8 cellular contexts compared by ENCODE assay signal in the genomic region with DNA sequence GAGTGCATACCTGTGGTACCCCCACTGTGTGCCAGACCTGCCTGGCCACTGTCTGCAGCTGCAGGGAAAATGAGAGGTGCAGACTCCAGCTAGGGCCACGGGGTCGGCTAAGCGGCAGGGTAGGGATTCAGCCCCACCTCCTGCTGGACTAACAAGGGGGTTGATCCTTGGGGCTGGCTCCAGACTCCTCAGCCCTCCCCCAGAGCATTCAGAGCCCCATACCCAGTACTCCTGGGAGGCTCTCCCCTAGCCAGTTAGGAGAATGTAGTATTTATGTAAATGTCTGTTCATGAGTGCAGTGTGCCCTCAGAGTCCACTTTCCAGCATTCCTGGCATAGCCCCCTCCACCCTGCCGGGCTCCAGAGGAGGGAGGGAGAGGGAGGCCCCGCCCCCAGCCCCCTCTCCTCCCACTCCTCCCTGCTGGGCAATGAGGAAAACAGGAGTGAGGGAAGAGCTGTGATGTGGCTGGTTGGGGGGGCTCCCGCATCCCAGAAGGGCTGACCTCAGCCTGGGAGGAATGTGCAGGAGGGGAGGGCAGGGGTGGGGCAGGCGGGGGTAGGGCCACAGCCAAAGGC. TPM values are rescaled to one million over a fixed set of nuclear protein-coding genes. Genes with fewer than 3 reads are reported as not detected.
DNase-seq lines count a peak whose midpoint lies in the region; ATAC-seq and TF ChIP-seq lines count a peak whose summit lies in the region.

No MANE protein-coding gene starts in this region.

- TF ChIP-seq POLR2A in adrenal gland (IDR thresholded peaks at IDR 0.05) (peak in 1 of 2 donors; percentile 46), heart left ventricle (IDR thresholded peaks at IDR 0.05) (no peak), prostate gland (IDR thresholded peaks at IDR 0.05) (no peak)

- no peaks in the 10 kb centered on the region for H3K79me2 ChIP-seq in GM23338 (replicated peaks; ENCODE audit: insufficient read depth)

- H3K4me1 Mint-ChIP-seq in GM23338: peaks cover 58% of the 10 kb centered on the region
- peaks cover 7% of the 10 kb centered on the region for H3K4me1 Mint-ChIP-seq in activated CD4-positive, alpha-beta memory T cell treated with anti-CD3 and anti-CD28 coated beads, Interleukin-2, amount 10 ng/mL, durations not matched to agents 7 days and 5 days

- H3K9me3 Mint-ChIP-seq in GM23338: no peaks in the 10 kb centered on the region
- H3K9me3 Mint-ChIP-seq in activated CD4-positive, alpha-beta memory T cell treated with anti-CD3 and anti-CD28 coated beads, Interleukin-2, amount 10 ng/mL, durations not matched to agents 7 days and 5 days: no peaks in the 10 kb centered on the region

- TF ChIP-seq CTCF in GM23338 (conservative IDR thresholded peaks at IDR 0.05; ENCODE audit: low read depth in 2 of 2) (no peak), adrenal gland (IDR thresholded peaks at IDR 0.05) (no peak), heart left ventricle (IDR thresholded peaks at IDR 0.05) (no peak), prostate gland (IDR thresholded peaks at IDR 0.05) (no peak)

- H3K4me2 ChIP-seq in GM23338: peak overlapping the region; percentile 16

- H3K27me3 ChIP-seq in GM23338 (ENCODE audit: insufficient read depth) (no peaks in the 10 kb centered on the region), adrenal gland (no peaks in the 10 kb centered on the region), heart left ventricle (peaks cover 0 to 12% (median 0%) of the 10 kb centered on the region in 9 donors), prostate gland (replicated peaks; ENCODE audit: insufficient read depth) (no peaks in the 10 kb centered on the region)

- H3K36me3 Mint-ChIP-seq in GM23338 (ENCODE audit: low read depth): peaks cover 3% of the 10 kb centered on the region; the same call in 1 of the 3 replicates
- peaks cover 4% of the 10 kb centered on the region for H3K36me3 Mint-ChIP-seq in activated CD4-positive, alpha-beta memory T cell treated with anti-CD3 and anti-CD28 coated beads, Interleukin-2, amount 10 ng/mL, durations not matched to agents 7 days and 5 days (ENCODE audit: low read depth)

- H3K27me3 Mint-ChIP-seq in GM23338 (ENCODE audit: insufficient read depth, low read depth, poor library complexity): peaks cover 25% of the 10 kb centered on the region
- H3K27me3 Mint-ChIP-seq in activated CD4-positive, alpha-beta memory T cell treated with anti-CD3 and anti-CD28 coated beads, Interleukin-2, amount 10 ng/mL, durations not matched to agents 7 days and 5 days: peaks cover 21% of the 10 kb centered on the region

- H3K4me1 ChIP-seq in GM23338 (ENCODE audit: insufficient read depth): peaks cover 59% of the 10 kb centered on the region
- H3K4me1 ChIP-seq in adrenal gland (replicated peaks in 1 of 2): peaks cover 55 to 65% of the 10 kb centered on the region in 2 donors
- peaks cover 0 to 80% (median 58%) of the 10 kb centered on the region in 12 donors for H3K4me1 ChIP-seq in heart left ventricle
- H3K4me1 ChIP-seq in prostate gland (replicated peaks): peaks cover 28% of the 10 kb centered on the region

- H4K20me1 ChIP-seq in GM23338 (replicated peaks; ENCODE audit: insufficient read depth): no peaks in the 10 kb centered on the region; the same call in 1 of the 2 replicates

- intact Hi-C loops in adrenal gland (cut with DNase I) (no loop called here), heart left ventricle (cut with DNase I) (loop anchor here in 1 of 10 donors (5.0 kb wide), 1 partner anchor 58 kb away; a partner anchor contains a TSS), prostate gland (cut with DNase I) (no loop called here)

- WGBS in adrenal gland, 4 donors: 6 to 25% (median 18%) methylated on average over 4 to 7 of the region's 7 CpGs
- 4 to 24% (median 10%) methylated on average over 7 of the region's 7 CpGs for WGBS in heart left ventricle, 4 donors
- WGBS in prostate gland: 10% methylated on average over 7 of the region's 7 CpGs

- no peak overlapping the region for H2AFZ ChIP-seq in GM23338

- H3K4me3 Mint-ChIP-seq in GM23338: peak overlapping the region; percentile 51; the same call in 2 of the 3 replicates
- H3K4me3 Mint-ChIP-seq in activated CD4-positive, alpha-beta memory T cell treated with anti-CD3 and anti-CD28 coated beads, Interleukin-2, amount 10 ng/mL, durations not matched to agents 7 days and 5 days: no peak overlapping the region

- peak overlapping the region; percentile 95 for H3K27ac Mint-ChIP-seq in GM23338
- no peak overlapping the region for H3K27ac Mint-ChIP-seq in activated CD4-positive, alpha-beta memory T cell treated with anti-CD3 and anti-CD28 coated beads, Interleukin-2, amount 10 ng/mL, durations not matched to agents 7 days and 5 days

- POLR2A ChIA-PET in activated CD4-positive, alpha-beta memory T cell treated with anti-CD3 and anti-CD28 coated beads, Interleukin-2, amount 10 ng/mL, durations not matched to agents 7 days and 5 days (lab: Charles Lee): interaction anchor here (0.7 to 1.9 kb wide), 6 partner anchors 9 to 70 kb away, joined by 3 to 4 read pairs (median 4); no protein-coding TSS in a partner anchor

- H3K9me2 ChIP-seq in GM23338 (ENCODE audit: insufficient read depth): no peaks in the 10 kb centered on the region

- DNase-seq in GM23338 (ENCODE audit: low spot score): no peak
- peak; percentile 76 to 92 (median 89) for DNase-seq in adrenal gland
- peak in 4 of 5 donors; percentile 79 to 87 (median 84) for DNase-seq in heart left ventricle
- DNase-seq in prostate gland (ENCODE audit: low spot score): peak; percentile 52
- no peak for DNase-seq in activated CD4-positive, alpha-beta memory T cell treated with anti-CD3 and anti-CD28 coated beads, Interleukin-2, amount 10 ng/mL, durations not matched to agents 7 days and 5 days
- DNase-seq in NCI-H2107 (lab: John Stamatoyannopoulos, UW): no peak

- peaks cover 18% of the 10 kb centered on the region for H3F3A ChIP-seq in GM23338 (replicated peaks; ENCODE audit: low read depth)

- H3K27ac ChIP-seq in GM23338 (ENCODE audit: low read depth) (peak overlapping the region; percentile 89), adrenal gland (peak overlapping the region; percentile 86 to 97 (median 92)), heart left ventricle (peak overlapping the region; percentile 41 to 100 (median 92)), prostate gland (peak overlapping the region; percentile 80 to 81)

- H3K9me3 ChIP-seq in adrenal gland (replicated peaks in 1 of 3) (no peaks in the 10 kb centered on the region), heart left ventricle (no peaks in the 10 kb centered on the region), prostate gland (no peaks in the 10 kb centered on the region)

- no peaks in the 10 kb centered on the region for H3K36me3 ChIP-seq in GM23338 (ENCODE audit: insufficient read depth)
- H3K36me3 ChIP-seq in adrenal gland (replicated peaks in 1 of 2): no peaks in the 10 kb centered on the region
- H3K36me3 ChIP-seq in heart left ventricle: peaks cover 0 to 3% (median 0%) of the 10 kb centered on the region in 9 donors
- no peaks in the 10 kb centered on the region for H3K36me3 ChIP-seq in prostate gland

- H3K4me3 ChIP-seq in GM23338: peak overlapping the region; percentile 1; the same call in 1 of the 2 replicates
- no peak overlapping the region for H3K4me3 ChIP-seq in adrenal gland
- peak overlapping the region in 2 of 12 donors; percentile 5 to 18 for H3K4me3 ChIP-seq in heart left ventricle
- H3K4me3 ChIP-seq in prostate gland: no peak overlapping the region

- ATAC-seq in GM23338 (peak; percentile 44), heart left ventricle (peak; percentile 30 to 74 (median 40)), HG03571 (IDR thresholded peaks at IDR 0.05; ENCODE audit: unreplicated experiment) (no peak), GM21723 (IDR thresholded peaks at IDR 0.05; ENCODE audit: unreplicated experiment) (no peak)

- CTCF ChIA-PET in activated CD4-positive, alpha-beta memory T cell treated with anti-CD3 and anti-CD28 coated beads, Interleukin-2, amount 10 ng/mL, durations not matched to agents 7 days and 5 days (lab: Charles Lee): interaction anchor here (1.2 to 2.1 kb wide), 3 partner anchors 15 to 38 kb away, joined by 6 to 12 read pairs (median 9); no protein-coding TSS in a partner anchor

RNA-seq across cellular contexts. Expression of a gene that starts 4.5 kb away (rescaled TPM):
- 2.4 and 8.0 TPM in 2 replicates for total RNA-seq in GM23338 (2014; rRNA removed; shearing (Covaris generic))
- polyA plus RNA-seq in GM23338 (2016; fragmentation: Nextera tagmentation; extraction: Ambion mirVana): 3.0 and 3.3 TPM in 2 replicates
- 100 to 1,000 TPM in 7 of 8 donors, 10 to 100 TPM in 1; 81.7 to 468 (median 224) TPM for total RNA-seq in adrenal gland
- polyA plus RNA-seq in adrenal gland: 100 to 1,000 TPM; 159 to 496 (median 451) TPM
- 10 to 100 TPM; 12.9 to 60.1 (median 17.8) TPM for total RNA-seq in heart left ventricle
- polyA plus RNA-seq in heart left ventricle: 10 to 100 TPM; 21.1 to 37.5 TPM
- total RNA-seq in prostate gland: 10 to 100 TPM in 1 of 2 donors, 1 to 10 TPM in 1; 8.7 to 32.0 TPM
- under 1 TPM; 0.38 to 0.55 TPM for total RNA-seq in activated CD4-positive, alpha-beta memory T cell treated with anti-CD3 and anti-CD28 coated beads, Interleukin-2, amount 10 ng/mL, durations not matched to agents 7 days and 5 days

RNA-seq across cellular contexts. Expression of a gene that starts 14.4 kb away (rescaled TPM):
- total RNA-seq in GM23338 (2014; rRNA removed; shearing (Covaris generic)): 0.59 and 1.5 TPM in 2 replicates
- polyA plus RNA-seq in GM23338 (2016; fragmentation: Nextera tagmentation; extraction: Ambion mirVana) (0.86 and 1.5 TPM in 2 replicates), adrenal gland (under 1 TPM; 0.09 to 0.64 (median 0.47) TPM), heart left ventricle (10 to 100 TPM in 1 of 2 donors, 1 to 10 TPM in 1; 1.3 to 29.7 TPM)
- total RNA-seq in adrenal gland (under 1 TPM in 3 of 8 donors, not detected in 5; 0.36 to 0.76 (median 0.60) TPM), heart left ventricle (10 to 100 TPM in 8 of 9 donors, 1 to 10 TPM in 1; 8.8 to 68.3 (median 31.5) TPM), prostate gland (not detected)
- total RNA-seq in activated CD4-positive, alpha-beta memory T cell treated with anti-CD3 and anti-CD28 coated beads, Interleukin-2, amount 10 ng/mL, durations not matched to agents 7 days and 5 days: not detected

RNA-seq across cellular contexts. Expression of a gene that starts 27.8 kb away (rescaled TPM):
- total RNA-seq in GM23338 (2014; rRNA removed; shearing (Covaris generic)): 91.5 and 92.4 TPM in 2 replicates
- 80.8 and 89.7 TPM in 2 replicates for polyA plus RNA-seq in GM23338 (2016; fragmentation: Nextera tagmentation; extraction: Ambion mirVana)
- 10 to 100 TPM; 44.9 to 96.3 (median 55.2) TPM for total RNA-seq in adrenal gland
- polyA plus RNA-seq in adrenal gland: 100 to 1,000 TPM in 2 of 3 donors, 10 to 100 TPM in 1; 55.9 to 182 (median 144) TPM
- 10 to 100 TPM; 47.5 to 94.9 (median 61.4) TPM for total RNA-seq in heart left ventricle
- 100 to 1,000 TPM in 1 of 2 donors, 10 to 100 TPM in 1; 80.5 to 106 TPM for polyA plus RNA-seq in heart left ventricle
- total RNA-seq in prostate gland: 10 to 100 TPM; 93.0 to 99.9 TPM
- total RNA-seq in activated CD4-positive, alpha-beta memory T cell treated with anti-CD3 and anti-CD28 coated beads, Interleukin-2, amount 10 ng/mL, durations not matched to agents 7 days and 5 days: 10 to 100 TPM; 40.6 to 45.0 TPM

RNA-seq across cellular contexts. Expression of a gene that starts 28.5 kb away (rescaled TPM):
- total RNA-seq in GM23338 (2014; rRNA removed; shearing (Covaris generic)): 132 and 153 TPM in 2 replicates
- 138 and 140 TPM in 2 replicates for polyA plus RNA-seq in GM23338 (2016; fragmentation: Nextera tagmentation; extraction: Ambion mirVana)
- 100 to 1,000 TPM; 109 to 275 (median 206) TPM for total RNA-seq in adrenal gland
- 100 to 1,000 TPM; 133 to 163 (median 157) TPM for polyA plus RNA-seq in adrenal gland
- 100 to 1,000 TPM; 106 to 365 (median 140) TPM for total RNA-seq in heart left ventricle
- polyA plus RNA-seq in heart left ventricle: 100 to 1,000 TPM in 1 of 2 donors, 10 to 100 TPM in 1; 93.2 to 180 TPM
- 100 to 1,000 TPM; 118 to 301 TPM for total RNA-seq in prostate gland
- 100 to 1,000 TPM; 493 to 519 TPM for total RNA-seq in activated CD4-positive, alpha-beta memory T cell treated with anti-CD3 and anti-CD28 coated beads, Interleukin-2, amount 10 ng/mL, durations not matched to agents 7 days and 5 days

RNA-seq across cellular contexts. Expression of a gene that starts 34.7 kb away (rescaled TPM):
- total RNA-seq in GM23338 (2014; rRNA removed; shearing (Covaris generic)): 2.5 and 7.1 TPM in 2 replicates
- polyA plus RNA-seq in GM23338 (2016; fragmentation: Nextera tagmentation; extraction: Ambion mirVana) (2.4 and 3.7 TPM in 2 replicates), adrenal gland (1 to 10 TPM; 2.5 to 6.8 (median 3.2) TPM), heart left ventricle (1 to 10 TPM; 2.1 to 3.1 TPM)
- total RNA-seq in adrenal gland (1 to 10 TPM; 1.7 to 5.4 (median 3.4) TPM), heart left ventricle (1 to 10 TPM; 1.0 to 3.2 (median 1.6) TPM), prostate gland (10 to 100 TPM in 1 of 2 donors, 1 to 10 TPM in 1; 4.1 to 10.7 TPM)
- total RNA-seq in activated CD4-positive, alpha-beta memory T cell treated with anti-CD3 and anti-CD28 coated beads, Interleukin-2, amount 10 ng/mL, durations not matched to agents 7 days and 5 days: 10 to 100 TPM; 13.2 to 13.9 TPM

Comparison
In these comparisons a context has a peak if more than half of its experiments do, and no peak if none do; other contexts are left out.
1. ATAC-seq: peak in GM23338 (single experiment) and heart left ventricle (4 of 4); none in HG03571 (single experiment) and GM21723 (single experiment).
2. DNase-seq: peak in adrenal gland (7 of 7), heart left ventricle (4 of 5) and prostate gland (single experiment); none in GM23338 (single experiment), activated CD4-positive, alpha-beta memory T cell treated with anti-CD3 and anti-CD28 coated beads, Interleukin-2, amount 10 ng/mL, durations not matched to agents 7 days and 5 days (single experiment) and NCI-H2107 (single experiment).
3. Peak in every context shown above with its lines, with median percentiles within 50 percentile points of each other: H3K27ac ChIP-seq.